In genomic region chr15:42720071-42720470, GRCh38 we compare ENCODE assay signal across 25 cellular contexts. TPM values are rescaled to one million over a fixed set of nuclear protein-coding genes. Genes with fewer than 3 reads are reported as not detected.
A peak's percentile ranks its signal among the peaks of the same experiment; 100 is the strongest.
DNase-seq lines count a peak whose midpoint lies in the region; ATAC-seq and TF ChIP-seq lines count a peak whose summit lies in the region.
"Had no signal": no experiment of that assay in that cellular context is flagged by ENCODE, and none has a peak within 500 bp of the region (broad histone marks: within the 10 kb centered on the region; RNA-seq: fewer than 3 reads in every experiment).

No MANE protein-coding gene starts in this region.

- H3K9me3 Mint-ChIP-seq in activated naive CD8-positive, alpha-beta T cell treated with anti-CD3 and anti-CD28 coated beads for 36 hours, result no peaks in the 10 kb centered on the region
- H3K9me3 Mint-ChIP-seq in activated naive CD8-positive, alpha-beta T cell treated with anti-CD3 and anti-CD28 coated beads, Interleukin-2, amount 50 U/mL, for 24 hours, result no peaks in the 10 kb centered on the region
- no peaks in the 10 kb centered on the region for H3K9me3 Mint-ChIP-seq in activated CD8-positive, alpha-beta T cell treated with anti-CD3 and anti-CD28 coated beads for 36 hours
- H3K9me3 Mint-ChIP-seq in endothelial cell (ENCODE audit: unreplicated experiment), result no peaks in the 10 kb centered on the region
- no peaks in the 10 kb centered on the region for H3K9me3 Mint-ChIP-seq in activated CD8-positive, alpha-beta memory T cell treated with anti-CD3 and anti-CD28 coated beads, Interleukin-2, amount 10 ng/mL, durations not matched to agents 7 days and 5 days (ENCODE audit: low read depth)
- H3K9me3 Mint-ChIP-seq: activated naive CD4-positive, alpha-beta T cell treated with anti-CD3 and anti-CD28 coated beads, Interleukin-2, amount 50 U/mL, for 24 hours; activated T-cell treated with anti-CD3 and anti-CD28 coated beads, Interleukin-2, amount 50 U/mL, for 72 hours; neural progenitor cell; T-helper 1 cell treated with Interleukin-12 subunit alpha and Interleukin-12 subunit beta and Interleukin-4 antibody, amounts not matched to agents 30 μg/mL and 1 μg/mL, for 36 hours had no signal

- H3K27ac ChIP-seq in thoracic aorta, result peak overlapping the region; percentile 64 to 77
- H3K27ac ChIP-seq: HL-60, neural progenitor cell, prostate gland had no signal

- no peaks in the 10 kb centered on the region for H3K9me3 ChIP-seq in thoracic aorta
- H3K9me3 ChIP-seq: gastroesophageal sphincter, prostate gland had no signal

- H3K4me3 Mint-ChIP-seq in activated naive CD8-positive, alpha-beta T cell treated with anti-CD3 and anti-CD28 coated beads for 36 hours, result no peak overlapping the region
- H3K4me3 Mint-ChIP-seq in activated naive CD8-positive, alpha-beta T cell treated with anti-CD3 and anti-CD28 coated beads, Interleukin-2, amount 50 U/mL, for 24 hours, result no peak overlapping the region
- no peak overlapping the region for H3K4me3 Mint-ChIP-seq in activated CD8-positive, alpha-beta T cell treated with anti-CD3 and anti-CD28 coated beads for 36 hours
- peak overlapping the region; percentile 26 for H3K4me3 Mint-ChIP-seq in endothelial cell (ENCODE audit: unreplicated experiment)
- H3K4me3 Mint-ChIP-seq in activated CD8-positive, alpha-beta memory T cell treated with anti-CD3 and anti-CD28 coated beads, Interleukin-2, amount 10 ng/mL, durations not matched to agents 7 days and 5 days, result no peak overlapping the region
- H3K4me3 Mint-ChIP-seq: activated naive CD4-positive, alpha-beta T cell treated with anti-CD3 and anti-CD28 coated beads, Interleukin-2, amount 50 U/mL, for 24 hours; activated T-cell treated with anti-CD3 and anti-CD28 coated beads, Interleukin-2, amount 50 U/mL, for 72 hours; neural progenitor cell; T-helper 1 cell treated with Interleukin-12 subunit alpha and Interleukin-12 subunit beta and Interleukin-4 antibody, amounts not matched to agents 30 μg/mL and 1 μg/mL, for 36 hours had no signal

- CTCF ChIA-PET in activated CD8-positive, alpha-beta T cell treated with anti-CD3 and anti-CD28 coated beads for 36 hours (lab: Charles Lee), result interaction anchor here (1.7 kb wide), 1 partner anchor 14 kb away, joined by 4 read pairs; no protein-coding TSS in a partner anchor
- CTCF ChIA-PET in activated CD8-positive, alpha-beta memory T cell treated with anti-CD3 and anti-CD28 coated beads, Interleukin-2, amount 10 ng/mL, durations not matched to agents 7 days and 5 days (lab: Charles Lee), result interaction anchor here (1.3 kb wide), 1 partner anchor 19 kb away, joined by 3 read pairs; no protein-coding TSS in a partner anchor

- intact Hi-C loops in activated CD8-positive, alpha-beta T cell treated with anti-CD3 and anti-CD28 coated beads for 36 hours (cut with micrococcal nuclease), result no loop called here

- H3K27me3 Mint-ChIP-seq in activated naive CD8-positive, alpha-beta T cell treated with anti-CD3 and anti-CD28 coated beads for 36 hours, result no peaks in the 10 kb centered on the region
- no peaks in the 10 kb centered on the region for H3K27me3 Mint-ChIP-seq in activated naive CD8-positive, alpha-beta T cell treated with anti-CD3 and anti-CD28 coated beads, Interleukin-2, amount 50 U/mL, for 24 hours
- no peaks in the 10 kb centered on the region for H3K27me3 Mint-ChIP-seq in activated CD8-positive, alpha-beta T cell treated with anti-CD3 and anti-CD28 coated beads for 36 hours
- peaks cover 6% of the 10 kb centered on the region for H3K27me3 Mint-ChIP-seq in endothelial cell (ENCODE audit: unreplicated experiment)
- H3K27me3 Mint-ChIP-seq in activated CD8-positive, alpha-beta memory T cell treated with anti-CD3 and anti-CD28 coated beads, Interleukin-2, amount 10 ng/mL, durations not matched to agents 7 days and 5 days, result no peaks in the 10 kb centered on the region
- H3K27me3 Mint-ChIP-seq: activated naive CD4-positive, alpha-beta T cell treated with anti-CD3 and anti-CD28 coated beads, Interleukin-2, amount 50 U/mL, for 24 hours had no signal

- H3K27me3 ChIP-seq in thoracic aorta (replicated peaks; ENCODE audit: insufficient read depth), result no peaks in the 10 kb centered on the region
- H3K27me3 ChIP-seq: gastroesophageal sphincter, neural progenitor cell had no signal

- no peak overlapping the region for H3K4me3 ChIP-seq in thoracic aorta
- H3K4me3 ChIP-seq: gastroesophageal sphincter, neural progenitor cell, prostate gland had no signal

- no peak for TF ChIP-seq CTCF in activated CD8-positive, alpha-beta T cell treated with anti-CD3 and anti-CD28 coated beads for 36 hours (IDR thresholded peaks at IDR 0.05)
- TF ChIP-seq CTCF in endothelial cell (IDR thresholded peaks at IDR 0.05; ENCODE audit: unreplicated experiment), result no peak
- no peak for TF ChIP-seq CTCF in thoracic aorta (IDR thresholded peaks at IDR 0.05)

- H3K27ac Mint-ChIP-seq in activated naive CD8-positive, alpha-beta T cell treated with anti-CD3 and anti-CD28 coated beads for 36 hours, result peak overlapping the region; percentile 40
- H3K27ac Mint-ChIP-seq in activated naive CD8-positive, alpha-beta T cell treated with anti-CD3 and anti-CD28 coated beads, Interleukin-2, amount 50 U/mL, for 24 hours, result no peak overlapping the region
- peak overlapping the region; percentile 37 for H3K27ac Mint-ChIP-seq in activated CD8-positive, alpha-beta T cell treated with anti-CD3 and anti-CD28 coated beads for 36 hours
- no peak overlapping the region for H3K27ac Mint-ChIP-seq in endothelial cell (ENCODE audit: unreplicated experiment)
- H3K27ac Mint-ChIP-seq in activated CD8-positive, alpha-beta memory T cell treated with anti-CD3 and anti-CD28 coated beads, Interleukin-2, amount 10 ng/mL, durations not matched to agents 7 days and 5 days, result no peak overlapping the region
- H3K27ac Mint-ChIP-seq: activated naive CD4-positive, alpha-beta T cell treated with anti-CD3 and anti-CD28 coated beads, Interleukin-2, amount 50 U/mL, for 24 hours; activated T-cell treated with anti-CD3 and anti-CD28 coated beads, Interleukin-2, amount 50 U/mL, for 72 hours; T-helper 1 cell treated with Interleukin-12 subunit alpha and Interleukin-12 subunit beta and Interleukin-4 antibody, amounts not matched to agents 30 μg/mL and 1 μg/mL, for 36 hours had no signal

- no peaks in the 10 kb centered on the region for H3K4me1 Mint-ChIP-seq in activated naive CD8-positive, alpha-beta T cell treated with anti-CD3 and anti-CD28 coated beads for 36 hours
- no peaks in the 10 kb centered on the region for H3K4me1 Mint-ChIP-seq in activated naive CD8-positive, alpha-beta T cell treated with anti-CD3 and anti-CD28 coated beads, Interleukin-2, amount 50 U/mL, for 24 hours
- no peaks in the 10 kb centered on the region for H3K4me1 Mint-ChIP-seq in activated CD8-positive, alpha-beta T cell treated with anti-CD3 and anti-CD28 coated beads for 36 hours (ENCODE audit: low read depth)
- peaks cover under 1% of the 10 kb centered on the region for H3K4me1 Mint-ChIP-seq in endothelial cell (ENCODE audit: unreplicated experiment)
- no peaks in the 10 kb centered on the region for H3K4me1 Mint-ChIP-seq in activated CD8-positive, alpha-beta memory T cell treated with anti-CD3 and anti-CD28 coated beads, Interleukin-2, amount 10 ng/mL, durations not matched to agents 7 days and 5 days
- H3K4me1 Mint-ChIP-seq: activated naive CD4-positive, alpha-beta T cell treated with anti-CD3 and anti-CD28 coated beads, Interleukin-2, amount 50 U/mL, for 24 hours had no signal

- H3K36me3 ChIP-seq in thoracic aorta, result peaks cover 33% of the 10 kb centered on the region
- H3K36me3 ChIP-seq: neural progenitor cell had no signal

- DNase-seq in activated naive CD8-positive, alpha-beta T cell treated with anti-CD3 and anti-CD28 coated beads for 36 hours, result no peak
- DNase-seq in activated naive CD8-positive, alpha-beta T cell treated with anti-CD3 and anti-CD28 coated beads, Interleukin-2, amount 50 U/mL, for 24 hours, result no peak
- no peak for DNase-seq in activated CD8-positive, alpha-beta T cell treated with anti-CD3 and anti-CD28 coated beads for 36 hours
- DNase-seq in endothelial cell (ENCODE audit: low spot score) (no peak), thoracic aorta (ENCODE audit: low spot score) (no peak), NOMO-1 treated with DMSO at 0.1 percent for 48 hours (lab: John Stamatoyannopoulos, UW; ENCODE audit: unreplicated experiment) (no peak)
- DNase-seq in activated CD8-positive, alpha-beta memory T cell treated with anti-CD3 and anti-CD28 coated beads, Interleukin-2, amount 10 ng/mL, durations not matched to agents 7 days and 5 days, result no peak
- DNase-seq: activated T-cell treated with anti-CD3 and anti-CD28 coated beads, Interleukin-2, amount 50 U/mL, for 72 hours; DMS79 treated with DMSO at 0.1 percent for 48 hours; H7; hypothalamus; midbrain; NCI-H1048; NCI-H1694 treated with DMSO at 0.1 percent for 48 hours; NCI-H526 treated with DMSO at 0.1 percent for 48 hours; RPMI8226; stimulated activated CD4-positive, alpha-beta T cell treated with anti-CD3 and anti-CD28 coated beads, Interleukin-15, amount 100 ng/mL, for 24 hours; trophoblast cell had no signal

- H3K36me3 Mint-ChIP-seq in activated naive CD8-positive, alpha-beta T cell treated with anti-CD3 and anti-CD28 coated beads for 36 hours, result peaks cover 2% of the 10 kb centered on the region
- peaks cover 12% of the 10 kb centered on the region for H3K36me3 Mint-ChIP-seq in activated naive CD8-positive, alpha-beta T cell treated with anti-CD3 and anti-CD28 coated beads, Interleukin-2, amount 50 U/mL, for 24 hours (ENCODE audit: low read depth)
- H3K36me3 Mint-ChIP-seq in activated CD8-positive, alpha-beta T cell treated with anti-CD3 and anti-CD28 coated beads for 36 hours (ENCODE audit: low read depth), result peaks cover 10% of the 10 kb centered on the region
- H3K36me3 Mint-ChIP-seq in endothelial cell (ENCODE audit: low read depth, unreplicated experiment), result peaks cover 19% of the 10 kb centered on the region
- H3K36me3 Mint-ChIP-seq in activated CD8-positive, alpha-beta memory T cell treated with anti-CD3 and anti-CD28 coated beads, Interleukin-2, amount 10 ng/mL, durations not matched to agents 7 days and 5 days, result peaks cover 15% of the 10 kb centered on the region
- H3K36me3 Mint-ChIP-seq: activated naive CD4-positive, alpha-beta T cell treated with anti-CD3 and anti-CD28 coated beads, Interleukin-2, amount 50 U/mL, for 24 hours had no signal

- no peak for ATAC-seq in activated naive CD8-positive, alpha-beta T cell treated with anti-CD3 and anti-CD28 coated beads, Interleukin-2, amount 50 U/mL, for 24 hours
- no peak for ATAC-seq in activated CD8-positive, alpha-beta T cell treated with anti-CD3 and anti-CD28 coated beads for 36 hours
- ATAC-seq in thoracic aorta (ENCODE audit: insufficient number of reproducible peaks, low FRiP score, low read depth) (no peak), GM21717 (IDR thresholded peaks at IDR 0.05; ENCODE audit: unreplicated experiment) (no peak)
- ATAC-seq in activated CD8-positive, alpha-beta memory T cell treated with anti-CD3 and anti-CD28 coated beads, Interleukin-2, amount 10 ng/mL, durations not matched to agents 7 days and 5 days, result no peak
- ATAC-seq: activated T-cell treated with anti-CD3 and anti-CD28 coated beads, Interleukin-2, amount 50 U/mL, for 72 hours; gastroesophageal sphincter had no signal

- H3K4me1 ChIP-seq in thoracic aorta (ENCODE audit: control insufficient read depth in 1 of 2, low read depth in 2 of 2), result peaks cover 0 to 18% of the 10 kb centered on the region in 2 donors
- H3K4me1 ChIP-seq: neural progenitor cell, prostate gland had no signal

- POLR2A ChIA-PET in activated CD8-positive, alpha-beta T cell treated with anti-CD3 and anti-CD28 coated beads for 36 hours (lab: Charles Lee), result no interaction called here

RNA-seq across cellular contexts. Expression of gene CDAN1, which starts 16.9 kb away (rescaled TPM):
- total RNA-seq in activated naive CD8-positive, alpha-beta T cell treated with anti-CD3 and anti-CD28 coated beads for 36 hours, result 10 to 100 TPM; 14.3 to 17.9 TPM
- total RNA-seq in activated CD8-positive, alpha-beta T cell treated with anti-CD3 and anti-CD28 coated beads for 36 hours, result 10 to 100 TPM; 18.3 to 19.0 TPM
- total RNA-seq in endothelial cell (ENCODE audit: unreplicated experiment), result 29.9 TPM
- total RNA-seq in thoracic aorta, result 10 to 100 TPM; 16.2 to 19.1 TPM
- 10 to 100 TPM; 29.0 to 39.2 TPM for total RNA-seq in activated CD8-positive, alpha-beta memory T cell treated with anti-CD3 and anti-CD28 coated beads, Interleukin-2, amount 10 ng/mL, durations not matched to agents 7 days and 5 days

Comparison
In these comparisons a context has a peak if more than half of its experiments do, and no peak if none do; other contexts are left out.
1. H3K27ac Mint-ChIP-seq: peak in activated naive CD8-positive, alpha-beta T cell treated with anti-CD3 and anti-CD28 coated beads for 36 hours (single experiment) and activated CD8-positive, alpha-beta T cell treated with anti-CD3 and anti-CD28 coated beads for 36 hours (single experiment); none in activated naive CD8-positive, alpha-beta T cell treated with anti-CD3 and anti-CD28 coated beads, Interleukin-2, amount 50 U/mL, for 24 hours (single experiment), endothelial cell (single experiment) and activated CD8-positive, alpha-beta memory T cell treated with anti-CD3 and anti-CD28 coated beads, Interleukin-2, amount 10 ng/mL, durations not matched to agents 7 days and 5 days (single experiment).